In the genomic region with DNA sequence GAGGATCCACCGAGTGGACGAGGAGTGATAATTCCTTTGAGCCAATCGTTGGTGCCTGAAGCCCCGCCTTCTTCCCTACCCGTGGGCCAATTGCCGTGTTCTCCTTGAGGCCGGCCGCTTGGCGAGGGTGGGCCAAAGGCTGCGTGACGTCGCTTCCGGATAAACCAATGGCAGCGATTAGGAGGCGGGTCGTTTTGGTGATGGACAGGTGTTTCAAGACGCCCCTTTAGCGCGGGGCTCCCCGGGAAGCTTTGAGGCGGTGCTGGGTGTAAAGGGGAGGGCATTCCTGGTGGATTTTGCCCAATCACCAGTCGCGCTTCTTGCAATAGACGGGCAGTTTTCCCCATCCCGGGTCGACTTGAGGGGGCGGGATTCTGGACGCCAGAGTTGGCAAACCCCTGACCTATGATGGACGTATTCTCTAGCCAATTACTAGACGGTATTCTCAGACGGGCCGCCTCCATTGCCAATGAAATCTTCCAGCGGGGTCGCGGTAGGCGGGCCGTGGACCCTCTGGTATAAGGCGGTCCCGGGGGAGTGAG, we compare ENCODE assay signal across 8 cellular contexts. TPM values are rescaled to one million over a fixed set of nuclear protein-coding genes. Genes with fewer than 3 reads are reported as not detected.
DNase-seq lines count a peak whose midpoint lies in the region; ATAC-seq and TF ChIP-seq lines count a peak whose summit lies in the region.

No MANE protein-coding gene starts in this region.

- peak overlapping the region; percentile 97 for H3K4me2 ChIP-seq in BLaER1

- peaks cover 42% of the 10 kb centered on the region for H4K20me1 ChIP-seq in BLaER1

- peaks cover 42% of the 10 kb centered on the region for H3K4me1 Mint-ChIP-seq in activated CD4-positive, alpha-beta memory T cell treated with anti-CD3 and anti-CD28 coated beads for 36 hours (ENCODE audit: low read depth)

- H3K4me3 Mint-ChIP-seq in activated CD4-positive, alpha-beta memory T cell treated with anti-CD3 and anti-CD28 coated beads for 36 hours: peak overlapping the region; percentile 98

- no peak for TF ChIP-seq RAD21 in liver (IDR thresholded peaks at IDR 0.05)

- no peaks in the 10 kb centered on the region for H3K27me3 Mint-ChIP-seq in activated CD4-positive, alpha-beta memory T cell treated with anti-CD3 and anti-CD28 coated beads for 36 hours

- H3K27ac ChIP-seq in BLaER1 (peak overlapping the region; percentile 100), dorsolateral prefrontal cortex (peak overlapping the region; percentile 58 to 98 (median 95)), liver (ENCODE audit: low read depth in 1 of 2, low read length in 2 of 2) (peak overlapping the region; percentile 91 to 93)

- peaks cover 11% of the 10 kb centered on the region for H3K36me3 Mint-ChIP-seq in activated CD4-positive, alpha-beta memory T cell treated with anti-CD3 and anti-CD28 coated beads for 36 hours

- peaks cover 20% of the 10 kb centered on the region for H3K36me3 ChIP-seq in BLaER1
- H3K36me3 ChIP-seq in liver (ENCODE audit: control insufficient read depth in 4 of 4, insufficient read depth in 3 of 4, low read depth in 1 of 4, low read length in 3 of 4): peaks cover 0 to 2% (median 1%) of the 10 kb centered on the region in 4 donors

- peak overlapping the region; percentile 96 for H3K27ac Mint-ChIP-seq in activated CD4-positive, alpha-beta memory T cell treated with anti-CD3 and anti-CD28 coated beads for 36 hours

- peaks cover 68% of the 10 kb centered on the region for H3K4me1 ChIP-seq in BLaER1
- peaks cover 2 to 43% (median 24%) of the 10 kb centered on the region in 4 donors for H3K4me1 ChIP-seq in liver (ENCODE audit: control insufficient read depth in 4 of 4, insufficient read depth in 4 of 4, low read length in 3 of 4)

- WGBS in liver: under 1% methylated on average over 39 of the region's 39 CpGs

- intact Hi-C loops in activated CD4-positive, alpha-beta memory T cell treated with anti-CD3 and anti-CD28 coated beads for 36 hours (cut with micrococcal nuclease): loop anchor here (1.0 to 5.0 kb wide), 9 partner anchors 11 to 651 kb away; partner anchors contain the start of genes ALDH16A1, BCL2L12, IRF3 and KCNC3
- intact Hi-C loops in dorsolateral prefrontal cortex (cut with DNase I): loop anchor here (1.0 to 5.0 kb wide), 6 partner anchors 11 to 204 kb away; partner anchors contain the start of genes BCL2L12 (in 1 of the 2), FLT3LG (in 1 of the 2), IRF3 (in 1 of the 2) and PNKP (in 1 of the 2)

- peak; percentile 52 for ATAC-seq in GM19438 (IDR thresholded peaks at IDR 0.05; ENCODE audit: low read depth, unreplicated experiment)
- ATAC-seq in HG03571 (IDR thresholded peaks at IDR 0.05; ENCODE audit: unreplicated experiment): peak; percentile 64

- POLR2A ChIA-PET in activated CD4-positive, alpha-beta memory T cell treated with anti-CD3 and anti-CD28 coated beads for 36 hours (lab: Charles Lee): interaction anchor here (0.6 to 5.6 kb wide), 16 partner anchors 12 to 225 kb away, joined by 3 to 48 read pairs (median 4); partner anchors contain the start of genes ADM5, BCL2L12, CPT1C and IRF3

- DNase-seq in NCI-H774 (lab: John Stamatoyannopoulos, UW) (peak; percentile 100), dorsolateral prefrontal cortex (peak; percentile 99 to 100 (median 100))
- DNase-seq in activated CD4-positive, alpha-beta memory T cell treated with anti-CD3 and anti-CD28 coated beads for 36 hours: peak; percentile 100
- peak; percentile 97 for DNase-seq in stimulated activated CD4-positive, alpha-beta T cell treated with anti-CD3 and anti-CD28 coated beads, Interleukin-4, amount 100 ng/mL, for 1 hour

- H3K9me3 Mint-ChIP-seq in activated CD4-positive, alpha-beta memory T cell treated with anti-CD3 and anti-CD28 coated beads for 36 hours: no peaks in the 10 kb centered on the region

- CTCF ChIA-PET in activated CD4-positive, alpha-beta memory T cell treated with anti-CD3 and anti-CD28 coated beads for 36 hours (lab: Charles Lee): interaction anchor here (0.9 to 5.2 kb wide), 10 partner anchors 12 to 683 kb away, joined by 3 to 31 read pairs (median 5); partner anchors contain the start of genes BCL2L12, CPT1C, GYS1 and IRF3

- H3K4me3 ChIP-seq in BLaER1: peak overlapping the region; percentile 99
- peak overlapping the region; percentile 64 to 100 (median 97) for H3K4me3 ChIP-seq in dorsolateral prefrontal cortex
- H3K4me3 ChIP-seq in liver (ENCODE audit: low read depth in 1 of 3, low read length in 3 of 3): peak overlapping the region; percentile 74 to 94 (median 85)

- H3K27me3 ChIP-seq in BLaER1 (no peaks in the 10 kb centered on the region), dorsolateral prefrontal cortex (no peaks in the 10 kb centered on the region), liver (ENCODE audit: control insufficient read depth in 4 of 4, insufficient read depth in 4 of 4, low read length in 3 of 4) (no peaks in the 10 kb centered on the region)

- peak overlapping the region; percentile 100 for H3K9ac ChIP-seq in BLaER1
- H3K9ac ChIP-seq in liver (ENCODE audit: low read depth in 1 of 2, low read length in 2 of 2): peak overlapping the region; percentile 82 to 98

- no peaks in the 10 kb centered on the region for H3K9me3 ChIP-seq in BLaER1
- H3K9me3 ChIP-seq in liver (ENCODE audit: control insufficient read depth in 4 of 4, low read length in 3 of 4): no peaks in the 10 kb centered on the region

- TF ChIP-seq CTCF in dorsolateral prefrontal cortex (IDR thresholded peaks at IDR 0.05 in 54 of 56, conservative IDR thresholded peaks at IDR 0.05 in 2 of 56; ENCODE audit: low read depth in 1 of 56, partially characterized antibody in 56 of 56): peak in 6 of 56 donors; percentile 2 to 39 (median 10)
- no peak for TF ChIP-seq CTCF in liver (IDR thresholded peaks at IDR 0.05; ENCODE audit: low read depth, low read length, missing input control)

TF ChIP-seq in liver, 16 proteins besides CTCF, POLR2A, EP300 and RAD21 (continues in another document):
- TF ChIP-seq HNF4G (IDR thresholded peaks at IDR 0.05) (no peak), JUND (IDR thresholded peaks at IDR 0.05) (peak; percentile 11 to 48), EGR1 (IDR thresholded peaks at IDR 0.05; ENCODE audit: low read depth in 2 of 2) (peak; percentile 93 to 95)
- TF ChIP-seq, protein P1, sequence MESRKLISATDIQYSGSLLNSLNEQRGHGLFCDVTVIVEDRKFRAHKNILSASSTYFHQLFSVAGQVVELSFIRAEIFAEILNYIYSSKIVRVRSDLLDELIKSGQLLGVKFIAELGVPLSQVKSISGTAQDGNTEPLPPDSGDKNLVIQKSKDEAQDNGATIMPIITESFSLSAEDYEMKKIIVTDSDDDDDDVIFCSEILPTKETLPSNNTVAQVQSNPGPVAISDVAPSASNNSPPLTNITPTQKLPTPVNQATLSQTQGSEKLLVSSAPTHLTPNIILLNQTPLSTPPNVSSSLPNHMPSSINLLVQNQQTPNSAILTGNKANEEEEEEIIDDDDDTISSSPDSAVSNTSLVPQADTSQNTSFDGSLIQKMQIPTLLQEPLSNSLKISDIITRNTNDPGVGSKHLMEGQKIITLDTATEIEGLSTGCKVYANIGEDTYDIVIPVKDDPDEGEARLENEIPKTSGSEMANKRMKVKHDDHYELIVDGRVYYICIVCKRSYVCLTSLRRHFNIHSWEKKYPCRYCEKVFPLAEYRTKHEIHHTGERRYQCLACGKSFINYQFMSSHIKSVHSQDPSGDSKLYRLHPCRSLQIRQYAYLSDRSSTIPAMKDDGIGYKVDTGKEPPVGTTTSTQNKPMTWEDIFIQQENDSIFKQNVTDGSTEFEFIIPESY (IDR thresholded peaks at IDR 0.05): peak; percentile 39

RNA-seq across cellular contexts. Expression of gene PRMT1, which starts 0.3 kb away (rescaled TPM):
- total RNA-seq in activated CD4-positive, alpha-beta memory T cell treated with anti-CD3 and anti-CD28 coated beads for 36 hours: 100 to 1,000 TPM; 315 to 325 TPM
- total RNA-seq in dorsolateral prefrontal cortex (100 to 1,000 TPM in 54 of 120 experiments, 10 to 100 TPM in 66; 75.9 to 139 (median 99.2) TPM), liver (10 to 100 TPM; 61.6 to 67.2 TPM)
- 10 to 100 TPM; 35.1 to 46.0 TPM for polyA plus RNA-seq in liver

RNA-seq across cellular contexts. Expression of gene BCL2L12, which starts 11.0 kb away (rescaled TPM):
- 10 to 100 TPM; 87.2 to 89.1 TPM for total RNA-seq in activated CD4-positive, alpha-beta memory T cell treated with anti-CD3 and anti-CD28 coated beads for 36 hours
- total RNA-seq in dorsolateral prefrontal cortex (1 to 10 TPM in 119 of 120 experiments, under 1 TPM in 1; 0.87 to 9.6 (median 3.6) TPM), liver (1 to 10 TPM; 1.6 to 6.3 TPM)
- polyA plus RNA-seq in liver: 10 to 100 TPM in 1 of 2 donors, 1 to 10 TPM in 1; 7.2 to 15.7 TPM

RNA-seq across cellular contexts. Expression of gene IRF3, which starts 11.1 kb away (rescaled TPM):
- 100 to 1,000 TPM; 143 to 156 TPM for total RNA-seq in activated CD4-positive, alpha-beta memory T cell treated with anti-CD3 and anti-CD28 coated beads for 36 hours
- total RNA-seq in dorsolateral prefrontal cortex (100 to 1,000 TPM in 1 of 120 experiments, 10 to 100 TPM in 119; 44.4 to 102 (median 65.0) TPM), liver (10 to 100 TPM; 24.4 to 31.7 TPM)
- polyA plus RNA-seq in liver: 10 to 100 TPM; 18.2 to 33.6 TPM

RNA-seq across cellular contexts. Expression of gene ADM5, which starts 12.6 kb away (rescaled TPM):
- total RNA-seq in activated CD4-positive, alpha-beta memory T cell treated with anti-CD3 and anti-CD28 coated beads for 36 hours: 1 to 10 TPM; 2.9 to 3.0 TPM
- total RNA-seq in dorsolateral prefrontal cortex (1 to 10 TPM in 93 of 120 experiments, under 1 TPM in 26, not detected in 1; 0.33 to 4.1 (median 1.5) TPM), liver (under 1 TPM; 0.28 to 0.84 TPM)
- polyA plus RNA-seq in liver: under 1 TPM; 0.11 to 0.23 TPM

RNA-seq across cellular contexts. Expression of gene CPT1C, which starts 14.2 kb away (rescaled TPM):
- 1 to 10 TPM; 1.4 to 1.6 TPM for total RNA-seq in activated CD4-positive, alpha-beta memory T cell treated with anti-CD3 and anti-CD28 coated beads for 36 hours
- total RNA-seq in dorsolateral prefrontal cortex (100 to 1,000 TPM in 78 of 120 experiments, 10 to 100 TPM in 42; 55.9 to 163 (median 105) TPM), liver (under 1 TPM; 0.37 to 0.50 TPM)
- under 1 TPM; 0.67 to 0.75 TPM for polyA plus RNA-seq in liver

Comparison
In these comparisons a context has a peak if more than half of its experiments do, and no peak if none do; other contexts are left out.
1. Peak in every context shown above with its lines: DNase-seq, ATAC-seq, H3K4me3 ChIP-seq and H3K27ac ChIP-seq.
2. RNA of gene BCL2L12, which starts 11.0 kb away (total RNA-seq): 87.2 to 89.1 TPM in activated CD4-positive, alpha-beta memory T cell treated with anti-CD3 and anti-CD28 coated beads for 36 hours; 1.6 to 6.3 TPM in liver and 0.87 to 9.6 TPM in dorsolateral prefrontal cortex; every median in the first group is over 4 times any median in the second.